Comparison of ENCODE assay signal across 8 cellular contexts in the genomic region with DNA sequence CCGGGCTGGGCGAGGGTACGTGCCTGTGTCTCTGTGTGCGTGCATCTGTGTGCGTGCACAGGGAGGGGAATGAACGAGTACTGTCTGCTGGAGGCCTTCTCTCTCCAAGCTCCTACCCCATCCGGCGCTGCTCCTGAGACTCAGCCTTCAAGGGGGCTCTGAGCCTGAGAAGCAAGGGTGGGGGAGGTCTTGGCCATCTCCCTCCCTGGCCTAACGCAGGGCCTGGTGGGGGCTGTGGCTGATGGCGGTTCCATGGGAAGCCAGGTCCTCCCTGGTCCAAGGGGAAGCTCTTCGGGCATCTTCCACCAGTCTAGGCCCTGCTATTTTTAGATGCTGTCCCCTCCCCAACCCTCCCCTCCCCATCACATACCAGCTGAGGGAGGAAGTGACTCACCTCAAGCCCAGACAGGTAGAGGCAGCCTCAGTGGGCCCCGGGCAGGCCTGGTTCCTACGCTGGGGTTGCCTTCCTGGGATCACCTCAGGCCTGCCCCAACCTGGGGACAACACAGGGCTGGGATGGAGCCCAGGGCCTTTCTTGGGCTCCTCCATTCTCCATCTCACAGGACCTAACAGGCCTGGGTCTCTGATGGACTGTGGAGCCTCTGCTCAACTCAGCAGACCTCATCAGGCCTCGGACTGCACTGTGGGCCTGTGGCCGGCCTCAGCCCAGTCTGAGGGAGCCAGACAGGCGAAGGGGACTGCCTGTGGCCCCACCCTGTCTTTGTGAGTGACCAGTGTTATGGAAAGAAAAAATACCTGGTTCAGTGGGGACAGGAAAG.
A peak's percentile ranks its signal among the peaks of the same experiment; 100 is the strongest.
DNase-seq lines count a peak whose midpoint lies in the region; ATAC-seq and TF ChIP-seq lines count a peak whose summit lies in the region.

No MANE protein-coding gene starts in this region.

- no peaks in the 10 kb centered on the region for H3K27me3 ChIP-seq in KMS-11 (ENCODE audit: insufficient read depth, low read depth)

- no peaks in the 10 kb centered on the region for H4K20me1 ChIP-seq in KMS-11 (ENCODE audit: insufficient read depth)

- no peaks in the 10 kb centered on the region for H3K9me3 Mint-ChIP-seq in stimulated activated effector memory CD8-positive, alpha-beta T cell treated with anti-CD3 and anti-CD28 coated beads, Interleukin-12 subunit alpha, Interleukin-12 subunit beta, amount 100 ng/mL, for 72 hours

- ATAC-seq in stimulated activated effector memory CD8-positive, alpha-beta T cell treated with anti-CD3 and anti-CD28 coated beads, Interleukin-12 subunit alpha, Interleukin-12 subunit beta, amount 100 ng/mL, for 72 hours, result no peak

- peak overlapping the region; percentile 99; the same call in 1 of the 2 replicates for H3K4me2 ChIP-seq in KMS-11

- no peak overlapping the region; the same call in 1 of the 2 replicates for H3K9ac ChIP-seq in KMS-11

- H3K79me2 ChIP-seq in KMS-11 (ENCODE audit: insufficient read depth, low read depth), result no peaks in the 10 kb centered on the region

- H3K4me1 ChIP-seq in KMS-11 (ENCODE audit: low read depth, poor library complexity, severe bottlenecking), result peaks cover 64% of the 10 kb centered on the region

- peak overlapping the region; percentile 16; the same call in 1 of the 2 replicates for H2AFZ ChIP-seq in KMS-11 (ENCODE audit: low read depth)

- TF ChIP-seq CTCF in KMS-11 (conservative IDR thresholded peaks at IDR 0.05; ENCODE audit: low read depth, low read length), result no peak

- peak overlapping the region; percentile 96 for H3K27ac Mint-ChIP-seq in stimulated activated effector memory CD8-positive, alpha-beta T cell treated with anti-CD3 and anti-CD28 coated beads, Interleukin-12 subunit alpha, Interleukin-12 subunit beta, amount 100 ng/mL, for 72 hours

- no peak overlapping the region for H3K4me3 ChIP-seq in KMS-11 (IDR thresholded peaks at IDR 0.05; ENCODE audit: insufficient read depth, low read depth, low read length)

- DNase-seq in activated CD4-positive, alpha-beta T cell treated with anti-CD3 and anti-CD28 coated beads, Interleukin-2, amount 50 U/mL, for 1 hour, result peak; percentile 62
- DNase-seq in effector CD8-positive, alpha-beta T cell (lab: John Stamatoyannopoulos, UW), result peak; percentile 26
- DNase-seq in stimulated activated effector memory CD8-positive, alpha-beta T cell treated with anti-CD3 and anti-CD28 coated beads, Interleukin-12 subunit alpha, Interleukin-12 subunit beta, amount 100 ng/mL, for 72 hours (ENCODE audit: low spot score in 2 of 2), result peak in 1 of 2 donors; percentile 54
- DNase-seq in DMS153 treated with DMSO at 0.1 percent for 48 hours (lab: John Stamatoyannopoulos, UW; ENCODE audit: unreplicated experiment) (no peak), GM03348 (ENCODE audit: low spot score) (no peak), NCI-H1105 treated with DMSO at 0.1 percent for 48 hours (lab: John Stamatoyannopoulos, UW) (no peak), EL (no peak)

- peak overlapping the region; percentile 98 for H3K27ac ChIP-seq in KMS-11

- H3K4me1 Mint-ChIP-seq in stimulated activated effector memory CD8-positive, alpha-beta T cell treated with anti-CD3 and anti-CD28 coated beads, Interleukin-12 subunit alpha, Interleukin-12 subunit beta, amount 100 ng/mL, for 72 hours, result peaks cover 67% of the 10 kb centered on the region

- peak overlapping the region; percentile 36 for H3K4me3 Mint-ChIP-seq in stimulated activated effector memory CD8-positive, alpha-beta T cell treated with anti-CD3 and anti-CD28 coated beads, Interleukin-12 subunit alpha, Interleukin-12 subunit beta, amount 100 ng/mL, for 72 hours

- no peaks in the 10 kb centered on the region for H3K36me3 ChIP-seq in KMS-11 (ENCODE audit: insufficient read depth)

- H3K36me3 Mint-ChIP-seq in stimulated activated effector memory CD8-positive, alpha-beta T cell treated with anti-CD3 and anti-CD28 coated beads, Interleukin-12 subunit alpha, Interleukin-12 subunit beta, amount 100 ng/mL, for 72 hours, result peaks cover 24% of the 10 kb centered on the region

Comparison
In these comparisons a context has a peak if more than half of its experiments do, and no peak if none do; other contexts are left out.
1. DNase-seq: peak in activated CD4-positive, alpha-beta T cell treated with anti-CD3 and anti-CD28 coated beads, Interleukin-2, amount 50 U/mL, for 1 hour (single experiment) and effector CD8-positive, alpha-beta T cell (single experiment); none in DMS153 treated with DMSO at 0.1 percent for 48 hours (single experiment), GM03348 (single experiment), NCI-H1105 treated with DMSO at 0.1 percent for 48 hours (single experiment) and EL (single experiment).